In genomic region chr3:156727519-156728205, GRCh38 we compare ENCODE assay signal across 10 cellular contexts. TPM values are rescaled to one million over a fixed set of nuclear protein-coding genes. Genes with fewer than 3 reads are reported as not detected.
DNase-seq lines count a peak whose midpoint lies in the region; ATAC-seq and TF ChIP-seq lines count a peak whose summit lies in the region.
"Had no signal": no experiment of that assay in that cellular context is flagged by ENCODE, and none has a peak within 500 bp of the region (broad histone marks: within the 10 kb centered on the region; RNA-seq: fewer than 3 reads in every experiment).

No MANE protein-coding gene starts in this region.

- H3K4me2 ChIP-seq in OCI-LY1 (ENCODE audit: low read length), result peak overlapping the region; percentile 10; the same call in 1 of the 2 replicates

- H3F3A ChIP-seq in OCI-LY1 (ENCODE audit: insufficient read depth, low read length), result no peaks in the 10 kb centered on the region

- no peaks in the 10 kb centered on the region for H3K9me3 ChIP-seq in OCI-LY1 (ENCODE audit: low read length)

- no peak overlapping the region for H2AFZ ChIP-seq in OCI-LY1 (ENCODE audit: low read length)

- H3K4me3 ChIP-seq in OCI-LY1 (ENCODE audit: low read depth, low read length, poor library complexity, severe bottlenecking), result no peak overlapping the region

- H3K4me1 ChIP-seq in OCI-LY1 (ENCODE audit: insufficient read depth, low read length, severe bottlenecking), result peaks cover 34% of the 10 kb centered on the region

- ATAC-seq in GM19351 (IDR thresholded peaks at IDR 0.05; ENCODE audit: unreplicated experiment), result peak; percentile 94
- peak; percentile 93 for ATAC-seq in HG02938 (IDR thresholded peaks at IDR 0.05; ENCODE audit: unreplicated experiment)

- peak; percentile 11 for DNase-seq in EH (ENCODE audit: low read depth)
- DNase-seq in ureter (ENCODE audit: low spot score), result no peak
- no peak for DNase-seq in NCI-H2196 treated with DMSO at 0.1 percent for 48 hours (lab: John Stamatoyannopoulos, UW; ENCODE audit: unreplicated experiment)
- DNase-seq in NCI-H526 treated with DMSO at 0.1 percent for 48 hours (lab: John Stamatoyannopoulos, UW), result no peak
- no peak for DNase-seq in activated T-cell treated with anti-CD3 and anti-CD28 coated beads, Interleukin-2, amount 50 U/mL, for 48 hours
- DNase-seq: activated CD4-positive, alpha-beta T cell treated with anti-CD3 and anti-CD28 coated beads for 48 hours had no signal

- TF ChIP-seq CTCF in OCI-LY1 (IDR thresholded peaks at IDR 0.05; ENCODE audit: low read length), result no peak

- no peaks in the 10 kb centered on the region for H3K79me2 ChIP-seq in OCI-LY1 (ENCODE audit: insufficient read depth, low read length)

- H3K9ac ChIP-seq in OCI-LY1 (ENCODE audit: low read length), result no peak overlapping the region

- H3K27me3 ChIP-seq in OCI-LY1 (ENCODE audit: insufficient read depth, low read length), result no peaks in the 10 kb centered on the region

- no peaks in the 10 kb centered on the region for H3K36me3 ChIP-seq in OCI-LY1 (ENCODE audit: insufficient read depth, low read length)

- H4K20me1 ChIP-seq in OCI-LY1 (ENCODE audit: insufficient read depth, low read length), result no peaks in the 10 kb centered on the region

- peak overlapping the region; percentile 1 for H3K27ac ChIP-seq in OCI-LY1 (ENCODE audit: low read depth, low read length, poor library complexity, severe bottlenecking)
- H3K27ac ChIP-seq: HL-60 had no signal

- H3K9me2 ChIP-seq in OCI-LY1 (ENCODE audit: low read depth, low read length), result no peaks in the 10 kb centered on the region

RNA-seq across cellular contexts. Expression of gene TIPARP, which starts 53.3 kb away (rescaled TPM):
- 30.2 TPM for total RNA-seq in ureter
